In the genomic region with DNA sequence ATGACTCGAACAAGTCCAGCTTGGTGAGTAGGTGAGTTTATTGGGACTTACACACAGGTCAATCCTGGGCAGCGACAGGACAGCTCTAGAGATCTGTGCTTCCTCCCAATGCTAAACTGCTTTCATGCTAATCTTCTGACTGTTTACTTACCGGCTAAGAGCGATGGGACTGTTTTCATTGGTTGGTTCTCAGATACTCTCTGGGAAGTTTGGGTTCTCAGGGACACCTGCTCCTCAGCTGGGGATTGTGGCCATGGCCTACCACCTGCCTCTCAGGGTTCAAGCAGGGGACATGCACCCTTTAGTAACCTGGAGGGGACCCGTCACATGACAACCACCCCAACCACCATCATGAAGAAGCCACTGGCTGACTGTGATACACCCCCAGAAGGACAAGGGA, we compare ENCODE assay signal across 32 cellular contexts. TPM values are rescaled to one million over a fixed set of nuclear protein-coding genes. Genes with fewer than 3 reads are reported as not detected.
"Had no signal": no experiment of that assay in that cellular context is flagged by ENCODE, and none has a peak within 500 bp of the region (broad histone marks: within the 10 kb centered on the region; RNA-seq: fewer than 3 reads in every experiment).

No MANE protein-coding gene starts in this region.

- H3K27ac Mint-ChIP-seq: activated naive CD8-positive, alpha-beta T cell treated with anti-CD3 and anti-CD28 coated beads for 36 hours; activated T-cell treated with anti-CD3 and anti-CD28 coated beads, Interleukin-2, amount 50 U/mL, for 72 hours; endodermal cell; memory B cell had no signal

- DNase-seq: activated CD4-positive, alpha-beta T cell treated with anti-CD3 and anti-CD28 coated beads for 48 hours; activated CD4-positive, alpha-beta T cell treated with anti-CD3 and anti-CD28 coated beads, Interleukin-2, amount 50 U/mL, for 48 hours; activated naive CD4-positive, alpha-beta T cell; activated naive CD8-positive, alpha-beta T cell treated with anti-CD3 and anti-CD28 coated beads for 36 hours; activated T-cell treated with anti-CD3 and anti-CD28 coated beads, Interleukin-2, amount 50 U/mL, for 72 hours; aorta; body of pancreas; endodermal cell; foreskin fibroblast; heart left ventricle; hypothalamus; immature natural killer cell; kidney; left colon; midbrain; naive thymus-derived CD8-positive, alpha-beta T cell; stimulated activated CD4-positive, alpha-beta T cell treated with anti-CD3 and anti-CD28 coated beads, Interleukin-2, amount 100 ng/mL, for 24 hours; stimulated activated naive CD8-positive, alpha-beta T cell treated with anti-CD3 and anti-CD28 coated beads, Interleukin-15, Interleukin-2, amounts not matched to agents 100 U/mL and 50 U/mL, for 24 hours; T-helper 9 cell; testis; transverse colon; uterus had no signal

- H3K4me3 ChIP-seq: adrenal gland, body of pancreas, cardiac muscle cell, heart left ventricle, smooth muscle cell, testis, transverse colon, uterus had no signal

- H3K27me3 Mint-ChIP-seq: activated naive CD8-positive, alpha-beta T cell treated with anti-CD3 and anti-CD28 coated beads for 36 hours had no signal

- H3K9me3 Mint-ChIP-seq: activated naive CD8-positive, alpha-beta T cell treated with anti-CD3 and anti-CD28 coated beads for 36 hours; activated T-cell treated with anti-CD3 and anti-CD28 coated beads, Interleukin-2, amount 50 U/mL, for 72 hours; endodermal cell; immature natural killer cell; memory B cell; naive thymus-derived CD8-positive, alpha-beta T cell; T-helper 1 cell treated with Interleukin-12 subunit alpha and Interleukin-12 subunit beta and Interleukin-4 antibody, amounts not matched to agents 30 μg/mL and 1 μg/mL, for 36 hours had no signal

- H3K4me3 Mint-ChIP-seq: activated naive CD8-positive, alpha-beta T cell treated with anti-CD3 and anti-CD28 coated beads for 36 hours; activated T-cell treated with anti-CD3 and anti-CD28 coated beads, Interleukin-2, amount 50 U/mL, for 72 hours; endodermal cell; immature natural killer cell; memory B cell; naive thymus-derived CD8-positive, alpha-beta T cell; T-helper 1 cell treated with Interleukin-12 subunit alpha and Interleukin-12 subunit beta and Interleukin-4 antibody, amounts not matched to agents 30 μg/mL and 1 μg/mL, for 36 hours had no signal

- ATAC-seq: activated CD4-positive, CD25-positive, alpha-beta regulatory T cell treated with anti-CD3 and anti-CD28 coated beads, Interleukin-2, amount 50 U/mL, for 24 hours; activated T-cell treated with anti-CD3 and anti-CD28 coated beads, Interleukin-2, amount 50 U/mL, for 72 hours; body of pancreas; esophagus mucosa; heart left ventricle; left colon; naive thymus-derived CD8-positive, alpha-beta T cell; stimulated activated naive CD8-positive, alpha-beta T cell treated with anti-CD3 and anti-CD28 coated beads, Interleukin-15, Interleukin-2, amounts not matched to agents 100 U/mL and 50 U/mL, for 24 hours had no signal

- H3K27ac ChIP-seq: adrenal gland, body of pancreas, cardiac muscle cell, heart left ventricle, testis, transverse colon, uterus, VCaP had no signal

RNA-seq across cellular contexts. Expression of gene APOL4, which starts 24.6 kb away (rescaled TPM):
- total RNA-seq: chondrocyte; endodermal cell; naive thymus-derived CD8-positive, alpha-beta T cell; renal cortical epithelial cell had no signal

RNA-seq across cellular contexts. Expression of gene APOL1, which starts 26.7 kb away (rescaled TPM):
- total RNA-seq: cardiac muscle cell, smooth muscle cell had no signal
